ENCODE assay signal across 12 cellular contexts in genomic region chr5:57693488-57694305, GRCh38.
DNase-seq lines count a peak whose midpoint lies in the region; ATAC-seq, FAIRE-seq and TF ChIP-seq lines count a peak whose summit lies in the region.
"Had no signal": no experiment of that assay in that cellular context is flagged by ENCODE, and none has a peak within 500 bp of the region (broad histone marks: within the 10 kb centered on the region; RNA-seq: fewer than 3 reads in every experiment).

No MANE protein-coding gene starts in this region.

- FAIRE-seq in urothelium cell line (lab: Jason Lieb, UNC): peak; percentile 13
- FAIRE-seq: GM18507 had no signal

- WGBS in heart left ventricle, 4 donors: 60 to 64% (median 63%) methylated on average over 8 of the region's 8 CpGs
- WGBS in mesodermal cell (ENCODE audit: insufficient coverage in 2 of 2), 2 experiments: 81 to 95% methylated on average over 4 of the region's 8 CpGs

- ATAC-seq in heart left ventricle: no peak
- ATAC-seq in left ventricle myocardium superior: no peak
- ATAC-seq in HG02973 (IDR thresholded peaks at IDR 0.05; ENCODE audit: unreplicated experiment): no peak

- intact Hi-C loops in heart left ventricle (cut with DNase I) (loop anchor here in 1 of 10 donors (10.0 kb wide), 1 partner anchor 189 kb away; no protein-coding TSS in a partner anchor), left ventricle myocardium superior (cut with micrococcal nuclease) (no loop called here), uterus (cut with DNase I; ENCODE audit: low total_unique reads) (no loop called here)

- H3K36me3 ChIP-seq in heart left ventricle (no peaks in the 10 kb centered on the region), mesodermal cell (ENCODE audit: control insufficient read depth, insufficient read depth, low read length) (no peaks in the 10 kb centered on the region), uterus (no peaks in the 10 kb centered on the region)

- H3K27me3 ChIP-seq in heart left ventricle (no peaks in the 10 kb centered on the region), uterus (no peaks in the 10 kb centered on the region)

- no peak for TF ChIP-seq CTCF in heart left ventricle (IDR thresholded peaks at IDR 0.05)
- TF ChIP-seq CTCF in coronary artery (IDR thresholded peaks at IDR 0.05): no peak
- no peak for TF ChIP-seq CTCF in uterus (IDR thresholded peaks at IDR 0.05)

- DNase-seq in heart left ventricle (no peak), left ventricle myocardium superior (no peak), coronary artery (ENCODE audit: low spot score) (no peak), urothelium cell line (ENCODE audit: low spot score) (peak; percentile 17), uterus (no peak), NCI-H1417 (lab: John Stamatoyannopoulos, UW) (no peak)
- DNase-seq: DMS79, NCI-H1417 treated with DMSO at 0.1 percent for 48 hours, NCI-H748 treated with DMSO at 0.1 percent for 48 hours had no signal

- no peak overlapping the region for H3K4me3 ChIP-seq in heart left ventricle
- no peak overlapping the region for H3K4me3 ChIP-seq in coronary artery
- H3K4me3 ChIP-seq in mesodermal cell (ENCODE audit: extremely low read depth, insufficient read depth, low read length, poor library complexity, severe bottlenecking): no peak overlapping the region
- no peak overlapping the region for H3K4me3 ChIP-seq in uterus

- H3K4me1 ChIP-seq in heart left ventricle (peaks cover 4 to 56% (median 40%) of the 10 kb centered on the region in 12 donors), mesodermal cell (ENCODE audit: control insufficient read depth, insufficient read depth, low read length, poor library complexity, severe bottlenecking) (peaks cover 16% of the 10 kb centered on the region), uterus (peaks cover 0 to 3% of the 10 kb centered on the region in 2 donors)

- H3K27ac ChIP-seq in heart left ventricle (peak overlapping the region in 11 of 12 donors; percentile 24 to 86 (median 62)), coronary artery (peak overlapping the region; percentile 65 to 71), mesodermal cell (ENCODE audit: low read depth, low read length, severe bottlenecking) (peak overlapping the region; percentile 90), uterus (no peak overlapping the region)

- H3K9me3 ChIP-seq in heart left ventricle: no peaks in the 10 kb centered on the region
- H3K9me3 ChIP-seq in mesodermal cell (ENCODE audit: control insufficient read depth, low read length): no peaks in the 10 kb centered on the region
- no peaks in the 10 kb centered on the region for H3K9me3 ChIP-seq in uterus

- TF ChIP-seq POLR2A in heart left ventricle (IDR thresholded peaks at IDR 0.05): no peak
- TF ChIP-seq POLR2A in uterus (IDR thresholded peaks at IDR 0.05): no peak

Comparison
In these comparisons a context has a peak if more than half of its experiments do, and no peak if none do; other contexts are left out.
1. H3K27ac ChIP-seq: peak in heart left ventricle (11 of 12), coronary artery (2 of 2) and mesodermal cell (single experiment); none in uterus (0 of 2).